1 cellular context compared by ENCODE assay signal in genomic region chr6:134238960-134239795, GRCh38.
A peak's percentile ranks its signal among the peaks of the same experiment; 100 is the strongest.
TF ChIP-seq lines count a peak whose summit lies in the region.

No MANE protein-coding gene starts in this region.

TF ChIP-seq in SK-N-SH, 30 proteins besides CTCF, POLR2A, EP300 and RAD21 (continued from another document):
- TF ChIP-seq PBX3 (IDR thresholded peaks at IDR 0.05) (no peak), MXI1 (IDR thresholded peaks at IDR 0.05; ENCODE audit: low read depth, low read length) (peak; percentile 45; the same call in 1 of the 2 replicates), TEAD4 (IDR thresholded peaks at IDR 0.05; ENCODE audit: borderline replicate concordance, insufficient read depth) (no peak), RCOR1 (IDR thresholded peaks at IDR 0.05; ENCODE audit: low read length) (peak; percentile 87), NFIC (IDR thresholded peaks at IDR 0.05; ENCODE audit: borderline replicate concordance) (no peak), MEF2A (IDR thresholded peaks at IDR 0.05; ENCODE audit: borderline replicate concordance, low read depth) (no peak), GATA2 (CRISPR knock-in tag; IDR thresholded peaks at IDR 0.05) (peak; percentile 35; the same call in 1 of the 2 replicates), CHD2 (IDR thresholded peaks at IDR 0.05; ENCODE audit: low read length, partially characterized antibody) (peak; percentile 21), SMC3 (IDR thresholded peaks at IDR 0.05; ENCODE audit: low read depth, low read length) (no peak), SIN3A (IDR thresholded peaks at IDR 0.05; ENCODE audit: borderline replicate concordance, low read depth, low read length) (no peak), REST (IDR thresholded peaks at IDR 0.05; ENCODE audit: low read depth, low read length) (no peak), USF2 (IDR thresholded peaks at IDR 0.05; ENCODE audit: borderline replicate concordance, low read depth, low read length) (no peak), FOSL2 (IDR thresholded peaks at IDR 0.05; ENCODE audit: borderline replicate concordance, low read depth) (no peak), GABPA (IDR thresholded peaks at IDR 0.05; ENCODE audit: low read depth) (no peak), FOXJ3 (CRISPR knock-in tag; IDR thresholded peaks at IDR 0.05) (no peak), TCF12 (IDR thresholded peaks at IDR 0.05) (0 out of 2 replicates have a peak, but pooled peaks have one; percentile 29), POLR2AphosphoS5 (IDR thresholded peaks at IDR 0.05; ENCODE audit: low read depth, low read length) (no peak)
TF ChIP-seq in SK-N-SH: peak in this region for 5.
